In the genomic region with DNA sequence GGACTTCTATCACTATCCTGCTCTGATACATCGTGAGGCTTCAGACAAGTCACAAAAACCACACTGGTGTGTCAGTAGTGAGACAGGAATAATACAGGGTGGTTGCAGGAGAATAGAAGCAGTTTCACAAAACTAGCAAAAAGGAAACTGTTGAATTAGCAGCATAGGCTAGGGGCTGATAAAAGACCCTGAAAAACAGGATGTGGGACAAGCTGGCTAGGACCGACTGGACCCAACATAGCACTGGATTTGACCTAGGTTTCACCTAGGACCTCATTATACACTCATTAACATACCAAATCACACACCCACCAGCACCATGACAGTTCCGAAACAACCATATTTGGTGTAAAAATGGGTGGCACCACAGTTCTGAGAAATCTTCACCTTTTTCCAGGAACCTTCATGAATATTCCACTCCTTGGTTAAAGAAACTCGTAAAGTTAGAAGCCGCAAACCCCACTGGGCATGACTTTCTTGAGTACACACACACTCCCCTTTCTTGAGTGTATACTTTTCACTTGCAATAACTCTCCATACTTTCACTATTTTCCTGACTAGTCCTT, we compare ENCODE assay signal across 9 cellular contexts.
A peak's percentile ranks its signal among the peaks of the same experiment; 100 is the strongest.
DNase-seq lines count a peak whose midpoint lies in the region; ATAC-seq and TF ChIP-seq lines count a peak whose summit lies in the region.
"Had no signal": no experiment of that assay in that cellular context is flagged by ENCODE, and none has a peak within 500 bp of the region (broad histone marks: within the 10 kb centered on the region; RNA-seq: fewer than 3 reads in every experiment).

No MANE protein-coding gene starts in this region.

- WGBS in mammary epithelial cell (ENCODE audit: low coverage, missing lambda C conversion rate) = 98% methylated on average over 4 of the region's 5 CpGs

- TF ChIP-seq CTCF in omental fat pad (IDR thresholded peaks at IDR 0.05) (no peak), mammary epithelial cell (conservative IDR thresholded peaks at IDR 0.05 in 1 of 2, IDR thresholded peaks at IDR 0.05 in 1 of 2; ENCODE audit: extremely low read depth in 1 of 2, insufficient read depth in 1 of 2, low read depth in 1 of 2, low read length in 2 of 2) (no peak)

- no peak overlapping the region for H2AFZ ChIP-seq in mammary epithelial cell (ENCODE audit: low read depth, low read length)

- peak; percentile 58 for DNase-seq in activated CD8-positive, alpha-beta memory T cell treated with anti-CD3 and anti-CD28 coated beads, Interleukin-2, amount 50 U/mL, for 48 hours
- peak; percentile 35 for DNase-seq in stimulated activated CD8-positive, alpha-beta memory T cell treated with anti-CD3 and anti-CD28 coated beads, Interleukin-4, amount 100 ng/mL, for 48 hours
- DNase-seq in omental fat pad (ENCODE audit: low spot score) (no peak), NCI-H2227 treated with DMSO at 0.1 percent for 48 hours (lab: John Stamatoyannopoulos, UW) (no peak), NCI-H748 treated with DMSO at 0.1 percent for 48 hours (lab: John Stamatoyannopoulos, UW) (no peak), mammary epithelial cell (no peak)

- no peaks in the 10 kb centered on the region for H3K36me3 ChIP-seq in mammary epithelial cell (ENCODE audit: insufficient read depth, low read length)
- H3K36me3 ChIP-seq: suprapubic skin had no signal

- CTCF ChIA-PET in mammary epithelial cell (lab: Charles Lee; ENCODE audit: low non-redundant PET) = no interaction called here

- H3K79me2 ChIP-seq in mammary epithelial cell (ENCODE audit: insufficient read depth, low read length) = no peaks in the 10 kb centered on the region

- H3K9me3 ChIP-seq in mammary epithelial cell (replicated peaks; ENCODE audit: insufficient read depth, low read length) = no peaks in the 10 kb centered on the region
- H3K9me3 ChIP-seq: suprapubic skin had no signal

- H3K4me1 ChIP-seq in mammary epithelial cell (ENCODE audit: insufficient read depth, low read length) = peaks cover 15% of the 10 kb centered on the region

- no peak overlapping the region for H3K4me3 ChIP-seq in mammary epithelial cell (replicated peaks in 1 of 3; ENCODE audit: insufficient read depth in 1 of 3, low read depth in 2 of 3, low read length in 3 of 3)
- H3K4me3 ChIP-seq: suprapubic skin had no signal

- H3K27me3 ChIP-seq in mammary epithelial cell (ENCODE audit: insufficient read depth, low read length) = no peaks in the 10 kb centered on the region
- H3K27me3 ChIP-seq: suprapubic skin had no signal

- H3K9ac ChIP-seq in mammary epithelial cell (ENCODE audit: insufficient read depth, low read length) = no peak overlapping the region

- dilution Hi-C loops in mammary epithelial cell (cut with HindIII; ENCODE audit: low sequenced_read_pairs) = no loop called here

- H3K4me2 ChIP-seq in mammary epithelial cell (ENCODE audit: insufficient read depth, low read depth, low read length) = no peak overlapping the region

- in situ Hi-C loops in mammary epithelial cell (cut with MboI; ENCODE audit: low sequenced_read_pairs in 2 of 2) = no loop called here

- no peak overlapping the region for H3K27ac ChIP-seq in mammary epithelial cell (ENCODE audit: insufficient read depth, low read depth, low read length)
- H3K27ac ChIP-seq: suprapubic skin had no signal

- BruUV-seq in mammary epithelial cell (replicated peaks; lab: Mats Ljungman, UMichigan) = no TSS peak

- H4K20me1 ChIP-seq in mammary epithelial cell (ENCODE audit: insufficient read depth, low read length) = no peaks in the 10 kb centered on the region

- intact Hi-C loops in mammary epithelial cell (cut with micrococcal nuclease) = no loop called here

- peak; percentile 76 for ATAC-seq in GM19463 (IDR thresholded peaks at IDR 0.05; ENCODE audit: unreplicated experiment)
- ATAC-seq in HG03139 (IDR thresholded peaks at IDR 0.05; ENCODE audit: unreplicated experiment) = peak; percentile 61
- no peak for ATAC-seq in omental fat pad (ENCODE audit: low FRiP score)

Comparison
In these comparisons a context has a peak if more than half of its experiments do, and no peak if none do; other contexts are left out.
1. DNase-seq: peak in activated CD8-positive, alpha-beta memory T cell treated with anti-CD3 and anti-CD28 coated beads, Interleukin-2, amount 50 U/mL, for 48 hours (single experiment) and stimulated activated CD8-positive, alpha-beta memory T cell treated with anti-CD3 and anti-CD28 coated beads, Interleukin-4, amount 100 ng/mL, for 48 hours (single experiment); none in omental fat pad (single experiment), NCI-H2227 treated with DMSO at 0.1 percent for 48 hours (single experiment), NCI-H748 treated with DMSO at 0.1 percent for 48 hours (single experiment) and mammary epithelial cell (single experiment).